ENCODE assay signal across 24 cellular contexts in genomic region chr19:48401277-48401676, GRCh38. TPM values are rescaled to one million over a fixed set of nuclear protein-coding genes. Genes with fewer than 3 reads are reported as not detected.
A peak's percentile ranks its signal among the peaks of the same experiment; 100 is the strongest.
DNase-seq lines count a peak whose midpoint lies in the region; ATAC-seq and TF ChIP-seq lines count a peak whose summit lies in the region.
"Had no signal": no experiment of that assay in that cellular context is flagged by ENCODE, and none has a peak within 500 bp of the region (broad histone marks: within the 10 kb centered on the region; RNA-seq: fewer than 3 reads in every experiment).

No MANE protein-coding gene starts in this region.

- peaks cover 20% of the 10 kb centered on the region for H3K27me3 ChIP-seq in iPS-18a (ENCODE audit: control insufficient read depth, insufficient read depth, low read length)

- no peaks in the 10 kb centered on the region for H3K9me3 ChIP-seq in iPS-18a (ENCODE audit: control insufficient read depth, low read depth, low read length)
- H3K9me3 ChIP-seq: A549, breast epithelium had no signal

- H3K36me3 ChIP-seq in iPS-18a (ENCODE audit: control insufficient read depth, low read depth, low read length) = no peaks in the 10 kb centered on the region
- H3K36me3 ChIP-seq: breast epithelium, esophagus muscularis mucosa had no signal

- H3K4me3 ChIP-seq in iPS-18a (ENCODE audit: low read length) = no peak overlapping the region
- H3K4me3 ChIP-seq: A549, breast epithelium, esophagus muscularis mucosa had no signal

- no peak for ATAC-seq in activated T-cell treated with anti-CD3 and anti-CD28 coated beads, Interleukin-2, amount 50 U/mL, for 72 hours (replicated peaks in 1 of 2)
- ATAC-seq in stimulated activated effector memory CD8-positive, alpha-beta T cell treated with anti-CD3 and anti-CD28 coated beads, Interleukin-12 subunit alpha, Interleukin-12 subunit beta, amount 100 ng/mL, for 72 hours = no peak
- ATAC-seq in SK-N-SH treated with all-trans-retinoic acid at 6 μM for 48 hours = no peak
- ATAC-seq: A549; effector memory CD8-positive, alpha-beta T cell; Panc1 had no signal

- no peaks in the 10 kb centered on the region for H3K36me3 Mint-ChIP-seq in activated T-cell treated with anti-CD3 and anti-CD28 coated beads, Interleukin-2, amount 50 U/mL, for 24 hours (ENCODE audit: low read depth)
- H3K36me3 Mint-ChIP-seq in activated T-cell treated with anti-CD3 and anti-CD28 coated beads, Interleukin-2, amount 50 U/mL, for 72 hours (ENCODE audit: insufficient read depth in 2 of 2) = peaks cover 8% of the 10 kb centered on the region in 2 donors
- peaks cover 9% of the 10 kb centered on the region for H3K36me3 Mint-ChIP-seq in stimulated activated effector memory CD8-positive, alpha-beta T cell treated with anti-CD3 and anti-CD28 coated beads, Interleukin-12 subunit alpha, Interleukin-12 subunit beta, amount 100 ng/mL, for 72 hours

- peak overlapping the region; percentile 33 for H3K9ac ChIP-seq in iPS-18a (ENCODE audit: low read length)

- H3K27me3 Mint-ChIP-seq in activated T-cell treated with anti-CD3 and anti-CD28 coated beads, Interleukin-2, amount 50 U/mL, for 24 hours = peaks cover 21% of the 10 kb centered on the region
- peaks cover 26% of the 10 kb centered on the region for H3K27me3 Mint-ChIP-seq in activated T-cell treated with anti-CD3 and anti-CD28 coated beads, Interleukin-2, amount 50 U/mL, for 72 hours (ENCODE audit: low read depth)

- H3K4me1 ChIP-seq in iPS-18a (ENCODE audit: control insufficient read depth, low read depth, low read length) = peaks cover 27% of the 10 kb centered on the region
- H3K4me1 ChIP-seq: breast epithelium had no signal

- H3K9me3 Mint-ChIP-seq in activated T-cell treated with anti-CD3 and anti-CD28 coated beads, Interleukin-2, amount 50 U/mL, for 24 hours = peaks cover 6% of the 10 kb centered on the region
- peaks cover 0 to 4% of the 10 kb centered on the region in 2 donors for H3K9me3 Mint-ChIP-seq in activated T-cell treated with anti-CD3 and anti-CD28 coated beads, Interleukin-2, amount 50 U/mL, for 72 hours
- peaks cover 3% of the 10 kb centered on the region for H3K9me3 Mint-ChIP-seq in stimulated activated effector memory CD8-positive, alpha-beta T cell treated with anti-CD3 and anti-CD28 coated beads, Interleukin-12 subunit alpha, Interleukin-12 subunit beta, amount 100 ng/mL, for 72 hours
- H3K9me3 Mint-ChIP-seq: type B pancreatic cell had no signal

- peak overlapping the region; percentile 74 for H3K27ac ChIP-seq in iPS-18a (ENCODE audit: low read length)
- H3K27ac ChIP-seq: esophagus muscularis mucosa had no signal

- H3K4me1 Mint-ChIP-seq in activated T-cell treated with anti-CD3 and anti-CD28 coated beads, Interleukin-2, amount 50 U/mL, for 24 hours (ENCODE audit: low read depth) = peaks cover 24% of the 10 kb centered on the region
- H3K4me1 Mint-ChIP-seq in activated T-cell treated with anti-CD3 and anti-CD28 coated beads, Interleukin-2, amount 50 U/mL, for 72 hours (ENCODE audit: low read depth) = peaks cover 36% of the 10 kb centered on the region
- peaks cover 46% of the 10 kb centered on the region for H3K4me1 Mint-ChIP-seq in stimulated activated effector memory CD8-positive, alpha-beta T cell treated with anti-CD3 and anti-CD28 coated beads, Interleukin-12 subunit alpha, Interleukin-12 subunit beta, amount 100 ng/mL, for 72 hours

- H3K4me3 Mint-ChIP-seq in activated T-cell treated with anti-CD3 and anti-CD28 coated beads, Interleukin-2, amount 50 U/mL, for 24 hours = no peak overlapping the region
- H3K4me3 Mint-ChIP-seq in activated T-cell treated with anti-CD3 and anti-CD28 coated beads, Interleukin-2, amount 50 U/mL, for 72 hours = no peak overlapping the region
- H3K4me3 Mint-ChIP-seq in stimulated activated effector memory CD8-positive, alpha-beta T cell treated with anti-CD3 and anti-CD28 coated beads, Interleukin-12 subunit alpha, Interleukin-12 subunit beta, amount 100 ng/mL, for 72 hours = no peak overlapping the region
- H3K4me3 Mint-ChIP-seq: type B pancreatic cell had no signal

- peak overlapping the region; percentile 27 for H3K27ac Mint-ChIP-seq in activated T-cell treated with anti-CD3 and anti-CD28 coated beads, Interleukin-2, amount 50 U/mL, for 24 hours
- no peak overlapping the region for H3K27ac Mint-ChIP-seq in activated T-cell treated with anti-CD3 and anti-CD28 coated beads, Interleukin-2, amount 50 U/mL, for 72 hours
- peak overlapping the region; percentile 14 for H3K27ac Mint-ChIP-seq in stimulated activated effector memory CD8-positive, alpha-beta T cell treated with anti-CD3 and anti-CD28 coated beads, Interleukin-12 subunit alpha, Interleukin-12 subunit beta, amount 100 ng/mL, for 72 hours

- no peak for DNase-seq in activated T-cell treated with anti-CD3 and anti-CD28 coated beads, Interleukin-2, amount 50 U/mL, for 24 hours
- no peak for DNase-seq in activated T-cell treated with anti-CD3 and anti-CD28 coated beads, Interleukin-2, amount 50 U/mL, for 72 hours
- peak; percentile 18 for DNase-seq in NCI-H146 treated with DMSO at 0.1 percent for 48 hours (lab: John Stamatoyannopoulos, UW; ENCODE audit: unreplicated experiment)
- no peak for DNase-seq in stimulated activated effector memory CD8-positive, alpha-beta T cell treated with anti-CD3 and anti-CD28 coated beads, Interleukin-12 subunit alpha, Interleukin-12 subunit beta, amount 100 ng/mL, for 72 hours (ENCODE audit: low spot score in 2 of 2)
- DNase-seq in stimulated activated CD4-positive, alpha-beta T cell treated with anti-CD3 and anti-CD28 coated beads, Interleukin-4, amount 100 ng/mL, for 4 hours = no peak
- DNase-seq in stimulated activated CD4-positive, alpha-beta T cell treated with anti-CD3 and anti-CD28 coated beads, Interleukin-15, amount 100 ng/mL, for 24 hours = no peak
- DNase-seq: activated CD4-positive, alpha-beta T cell treated with anti-CD3 and anti-CD28 coated beads for 1 hour; amniotic stem cell; effector memory CD8-positive, alpha-beta T cell; foreskin melanocyte; hypothalamus; NCI-H2171; occipital lobe; T-helper 1 cell had no signal

TF ChIP-seq in SK-N-SH treated with all-trans-retinoic acid at 6 μM for 48 hours, 23 proteins besides CTCF, POLR2A, EP300 and RAD21 (continues in another document):
- TF ChIP-seq CSDC2 (CRISPR knock-in tag; IDR thresholded peaks at IDR 0.05) = no peak
- TF ChIP-seq PPARA (CRISPR knock-in tag; IDR thresholded peaks at IDR 0.05; ENCODE audit: borderline replicate concordance) = no peak
- no peak for TF ChIP-seq TCF4 (CRISPR knock-in tag; IDR thresholded peaks at IDR 0.05; ENCODE audit: borderline replicate concordance)
- TF ChIP-seq TSHZ2 (CRISPR knock-in tag; IDR thresholded peaks at IDR 0.05) = no peak
- TF ChIP-seq ZFP3 (CRISPR knock-in tag; IDR thresholded peaks at IDR 0.05) = no peak
- no peak for TF ChIP-seq ISL1 (CRISPR knock-in tag; IDR thresholded peaks at IDR 0.05)
- no peak for TF ChIP-seq GLIS3 (CRISPR knock-in tag; IDR thresholded peaks at IDR 0.05)
- no peak for TF ChIP-seq PATZ1 (CRISPR knock-in tag; IDR thresholded peaks at IDR 0.05; ENCODE audit: borderline replicate concordance)
- TF ChIP-seq ZNF8 (CRISPR knock-in tag; IDR thresholded peaks at IDR 0.05) = no peak
- no peak for TF ChIP-seq ZNF70 (CRISPR knock-in tag; IDR thresholded peaks at IDR 0.05)
- TF ChIP-seq ZFP30 (CRISPR knock-in tag; IDR thresholded peaks at IDR 0.05) = no peak
- TF ChIP-seq ESRRG (CRISPR knock-in tag; IDR thresholded peaks at IDR 0.05) = no peak
- no peak for TF ChIP-seq SNAI2 (CRISPR knock-in tag; IDR thresholded peaks at IDR 0.05)

RNA-seq across cellular contexts. Expression of gene GRIN2D, which starts 7.8 kb away (rescaled TPM):
- total RNA-seq in activated T-cell treated with anti-CD3 and anti-CD28 coated beads, Interleukin-2, amount 50 U/mL, for 72 hours = under 1 TPM; 0.39 to 0.46 TPM

RNA-seq across cellular contexts. Expression of gene KDELR1, which starts 9.9 kb away (rescaled TPM):
- total RNA-seq in activated T-cell treated with anti-CD3 and anti-CD28 coated beads, Interleukin-2, amount 50 U/mL, for 72 hours = 100 to 1,000 TPM; 101 to 103 TPM

RNA-seq across cellular contexts. Expression of gene SYNGR4, which starts 37.1 kb away (rescaled TPM):
- under 1 TPM; 0.25 to 0.34 TPM for total RNA-seq in activated T-cell treated with anti-CD3 and anti-CD28 coated beads, Interleukin-2, amount 50 U/mL, for 72 hours
- total RNA-seq: breast epithelium, esophagus muscularis mucosa, lung microvascular endothelial cell, occipital lobe, skeletal muscle tissue, subcutaneous adipose tissue had no signal

RNA-seq across cellular contexts. Expression of gene TMEM143, which starts 37.5 kb away (rescaled TPM):
- total RNA-seq in activated T-cell treated with anti-CD3 and anti-CD28 coated beads, Interleukin-2, amount 50 U/mL, for 72 hours = 10 to 100 TPM; 20.9 to 26.2 TPM

RNA-seq across cellular contexts. Expression of gene GRWD1, which starts 44.5 kb away (rescaled TPM):
- total RNA-seq in activated T-cell treated with anti-CD3 and anti-CD28 coated beads, Interleukin-2, amount 50 U/mL, for 72 hours = 10 to 100 TPM; 27.0 to 38.2 TPM
